In the genomic region with DNA sequence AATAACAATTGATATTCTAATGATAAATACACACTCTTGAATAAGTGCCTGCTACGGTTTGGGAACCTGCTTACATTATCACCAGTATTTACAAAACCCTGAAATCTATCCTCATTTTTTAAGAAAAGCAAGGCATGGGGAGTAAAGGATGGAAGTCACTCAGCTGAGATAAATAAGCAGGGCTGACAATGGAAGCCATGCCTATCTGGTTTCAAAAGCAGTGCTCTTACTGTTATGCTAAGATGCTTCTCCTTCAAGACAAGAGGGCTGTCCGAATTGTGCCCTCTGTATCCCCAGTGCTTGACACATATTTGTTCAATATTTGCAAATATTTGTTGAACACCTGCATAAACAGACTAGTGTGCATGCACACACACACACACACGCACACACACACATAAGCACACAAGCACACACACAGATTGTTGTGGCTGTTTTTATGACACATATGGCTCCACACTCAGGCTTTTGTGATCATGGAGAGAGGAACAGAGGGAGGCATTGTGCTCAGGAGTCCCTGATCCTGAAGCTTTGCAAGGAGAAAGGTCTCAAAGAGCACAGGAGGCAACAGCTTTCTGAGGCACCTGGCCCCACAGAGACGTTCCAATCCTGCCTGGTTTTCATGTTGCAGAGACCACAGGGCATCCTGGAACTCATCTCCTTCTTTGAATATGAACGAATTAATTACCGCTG, we compare ENCODE assay signal across 21 cellular contexts.
DNase-seq lines count a peak whose midpoint lies in the region; ATAC-seq, FAIRE-seq and TF ChIP-seq lines count a peak whose summit lies in the region.
"Had no signal": no experiment of that assay in that cellular context is flagged by ENCODE, and none has a peak within 500 bp of the region (broad histone marks: within the 10 kb centered on the region; RNA-seq: fewer than 3 reads in every experiment).

No MANE protein-coding gene starts in this region.

- H3K9ac ChIP-seq in BLaER1 treated with 17β-estradiol and CSF1 and Interleukin-3, amounts not matched to agents 10 nM and 100 nM: no peak overlapping the region
- H3K9ac ChIP-seq in HUES48 (ENCODE audit: low read depth, low read length) (no peak overlapping the region), astrocyte (ENCODE audit: low read length) (no peak overlapping the region), neural progenitor cell (no peak overlapping the region)

- peak overlapping the region; percentile 64 for H3K27ac Mint-ChIP-seq in astrocyte (ENCODE audit: unreplicated experiment)
- H3K27ac Mint-ChIP-seq in neural progenitor cell: peak overlapping the region; percentile 88
- H3K27ac Mint-ChIP-seq: CD4-positive, CD25-positive, alpha-beta regulatory T cell had no signal

- intact Hi-C loops in head of caudate nucleus (cut with DNase I): no loop called here

- H3K27ac ChIP-seq in BLaER1 treated with 17β-estradiol and CSF1 and Interleukin-3, amounts not matched to agents 10 nM and 100 nM: peak overlapping the region in 2 of 11 experiments; percentile 68 to 71; a peak in 3 of 22 replicates
- H3K27ac ChIP-seq in HUES48 (ENCODE audit: low read depth, low read length) (peak overlapping the region; percentile 28), astrocyte (ENCODE audit: low read depth, low read length) (no peak overlapping the region), neural progenitor cell (peak overlapping the region; percentile 42)
- H3K27ac ChIP-seq: HL-60, SJCRH30 had no signal

- ATAC-seq in GM18861 (IDR thresholded peaks at IDR 0.05; ENCODE audit: unreplicated experiment): no peak
- ATAC-seq: K562 had no signal

- H3K36me3 ChIP-seq in BLaER1 treated with 17β-estradiol and CSF1 and Interleukin-3, amounts not matched to agents 10 nM and 100 nM: no peaks in the 10 kb centered on the region
- no peaks in the 10 kb centered on the region for H3K36me3 ChIP-seq in HUES48 (ENCODE audit: control insufficient read depth, insufficient read depth, low read length)
- no peaks in the 10 kb centered on the region for H3K36me3 ChIP-seq in astrocyte (ENCODE audit: insufficient read depth, low read length)
- no peaks in the 10 kb centered on the region for H3K36me3 ChIP-seq in neural progenitor cell
- H3K36me3 ChIP-seq: HAP-1, SJCRH30 had no signal

- peaks cover 14 to 18% (median 16%) of the 10 kb centered on the region in 11 experiments for H3K9me3 ChIP-seq in BLaER1 treated with 17β-estradiol and CSF1 and Interleukin-3, amounts not matched to agents 10 nM and 100 nM (replicated peaks in 1 of 11)
- no peaks in the 10 kb centered on the region for H3K9me3 ChIP-seq in HUES48 (ENCODE audit: control insufficient read depth, insufficient read depth, low read length)
- no peaks in the 10 kb centered on the region for H3K9me3 ChIP-seq in astrocyte (ENCODE audit: insufficient read depth, low read depth, low read length)
- H3K9me3 ChIP-seq in neural progenitor cell (ENCODE audit: low read depth): no peaks in the 10 kb centered on the region
- H3K9me3 ChIP-seq: Caco-2, HAP-1, SJCRH30 had no signal

- peaks cover 20 to 74% (median 64%) of the 10 kb centered on the region in 10 experiments for H3K4me1 ChIP-seq in BLaER1 treated with 17β-estradiol and CSF1 and Interleukin-3, amounts not matched to agents 10 nM and 100 nM
- H3K4me1 ChIP-seq in HUES48 (ENCODE audit: control insufficient read depth, insufficient read depth, low read length): peaks cover 47% of the 10 kb centered on the region
- H3K4me1 ChIP-seq in astrocyte (ENCODE audit: insufficient read depth, low read length): peaks cover 41% of the 10 kb centered on the region
- H3K4me1 ChIP-seq in neural progenitor cell: peaks cover 44% of the 10 kb centered on the region
- H3K4me1 ChIP-seq: Caco-2, HAP-1 had no signal

- H3K27me3 ChIP-seq in BLaER1 treated with 17β-estradiol and CSF1 and Interleukin-3, amounts not matched to agents 10 nM and 100 nM: no peaks in the 10 kb centered on the region
- H3K27me3 ChIP-seq in HUES48 (ENCODE audit: control insufficient read depth, insufficient read depth, low read length) (no peaks in the 10 kb centered on the region), astrocyte (ENCODE audit: insufficient read depth, low read length) (no peaks in the 10 kb centered on the region), neural progenitor cell (no peaks in the 10 kb centered on the region)
- H3K27me3 ChIP-seq: SJCRH30 had no signal

- peaks cover 28% of the 10 kb centered on the region for H3F3A ChIP-seq in neural progenitor cell (ENCODE audit: low read depth)

- H3K4me3 Mint-ChIP-seq in astrocyte (ENCODE audit: unreplicated experiment): no peak overlapping the region
- no peak overlapping the region for H3K4me3 Mint-ChIP-seq in neural progenitor cell
- H3K4me3 Mint-ChIP-seq: CD4-positive, CD25-positive, alpha-beta regulatory T cell had no signal

- H3K27me3 Mint-ChIP-seq in astrocyte (ENCODE audit: low read depth, unreplicated experiment) (no peaks in the 10 kb centered on the region), neural progenitor cell (ENCODE audit: insufficient read depth, low read depth) (peaks cover 5% of the 10 kb centered on the region)
- H3K27me3 Mint-ChIP-seq: CD4-positive, CD25-positive, alpha-beta regulatory T cell had no signal

- H3K4me2 ChIP-seq in BLaER1 treated with 17β-estradiol and CSF1 and Interleukin-3, amounts not matched to agents 10 nM and 100 nM: peak overlapping the region in 9 of 11 experiments; percentile 67 to 90 (median 74); a peak in 16 of 22 replicates
- no peak overlapping the region for H3K4me2 ChIP-seq in astrocyte (ENCODE audit: low read length)
- peak overlapping the region; percentile 59 for H3K4me2 ChIP-seq in neural progenitor cell

- no peaks in the 10 kb centered on the region for H4K20me1 ChIP-seq in BLaER1 treated with 17β-estradiol and CSF1 and Interleukin-3, amounts not matched to agents 10 nM and 100 nM
- no peaks in the 10 kb centered on the region for H4K20me1 ChIP-seq in astrocyte (ENCODE audit: insufficient read depth, low read length)
- H4K20me1 ChIP-seq in neural progenitor cell (ENCODE audit: low read depth): no peaks in the 10 kb centered on the region

- peaks cover 49% of the 10 kb centered on the region for H3K4me1 Mint-ChIP-seq in astrocyte (ENCODE audit: low read depth, unreplicated experiment)
- peaks cover 51% of the 10 kb centered on the region for H3K4me1 Mint-ChIP-seq in neural progenitor cell
- H3K4me1 Mint-ChIP-seq: CD4-positive, CD25-positive, alpha-beta regulatory T cell had no signal

- DNase-seq in astrocyte (ENCODE audit: low read depth) (no peak), neural progenitor cell (ENCODE audit: low spot score) (peak; percentile 43), head of caudate nucleus (no peak), epidermal melanocyte (ENCODE audit: insufficient read length, low spot score) (no peak)
- DNase-seq: ACHN; AML-193; Caco-2; CD4-positive, CD25-positive, alpha-beta regulatory T cell; MV-4-11; NCI-H1436 treated with DMSO at 0.1 percent for 48 hours; NCI-H2029 treated with DMSO at 0.1 percent for 48 hours; NCI-H524 treated with DMSO at 0.1 percent for 48 hours; SW 1271 had no signal

- no peak for FAIRE-seq in astrocyte (lab: Jason Lieb, UNC)
- FAIRE-seq: HTR-8/SVneo, K562 had no signal

- no peak overlapping the region for H3K4me3 ChIP-seq in BLaER1 treated with 17β-estradiol and CSF1 and Interleukin-3, amounts not matched to agents 10 nM and 100 nM
- no peak overlapping the region for H3K4me3 ChIP-seq in HUES48 (ENCODE audit: low read depth, low read length)
- H3K4me3 ChIP-seq in astrocyte (ENCODE audit: insufficient read depth, low read depth, low read length): no peak overlapping the region
- H3K4me3 ChIP-seq in neural progenitor cell: no peak overlapping the region
- H3K4me3 ChIP-seq: HAP-1, K562, SJCRH30 had no signal

- H3K79me2 ChIP-seq in astrocyte (ENCODE audit: insufficient read depth, low read length): no peaks in the 10 kb centered on the region
- no peaks in the 10 kb centered on the region for H3K79me2 ChIP-seq in neural progenitor cell (ENCODE audit: low read depth)

- H3K36me3 Mint-ChIP-seq in astrocyte (ENCODE audit: low read depth, unreplicated experiment) (peaks cover 4% of the 10 kb centered on the region), neural progenitor cell (no peaks in the 10 kb centered on the region)
- H3K36me3 Mint-ChIP-seq: CD4-positive, CD25-positive, alpha-beta regulatory T cell had no signal

- H3K9me3 Mint-ChIP-seq in astrocyte (ENCODE audit: unreplicated experiment) (peaks cover 14% of the 10 kb centered on the region), neural progenitor cell (peaks cover 10% of the 10 kb centered on the region)

- TF ChIP-seq CTCF in astrocyte (IDR thresholded peaks at IDR 0.05; ENCODE audit: insufficient read depth, low read depth, low read length) (no peak), neural progenitor cell (IDR thresholded peaks at IDR 0.05) (no peak)

- H2AFZ ChIP-seq in astrocyte (ENCODE audit: low read depth, low read length) (no peak overlapping the region), neural progenitor cell (replicated peaks) (peak overlapping the region; percentile 8)
